13 cellular contexts compared by ENCODE assay signal in genomic region chr1:181391297-181391905, GRCh38.
DNase-seq lines count a peak whose midpoint lies in the region; ATAC-seq and TF ChIP-seq lines count a peak whose summit lies in the region.
"Had no signal": no experiment of that assay in that cellular context is flagged by ENCODE, and none has a peak within 500 bp of the region (broad histone marks: within the 10 kb centered on the region; RNA-seq: fewer than 3 reads in every experiment).

No MANE protein-coding gene starts in this region.

- POLR2A ChIA-PET in naive thymus-derived CD8-positive, alpha-beta T cell (lab: Charles Lee) = interaction anchor here (1.9 kb wide), 1 partner anchor 10 kb away, joined by 6 read pairs; no protein-coding TSS in a partner anchor

- H3K9ac ChIP-seq in OCI-LY3 (ENCODE audit: low read length) = no peak overlapping the region

- peaks cover 15 to 38% (median 25%) of the 10 kb centered on the region in 4 donors for H3K4me1 Mint-ChIP-seq in naive thymus-derived CD8-positive, alpha-beta T cell

- no peaks in the 10 kb centered on the region for H4K20me1 ChIP-seq in OCI-LY3 (ENCODE audit: insufficient read depth, low read length)

- H2AFZ ChIP-seq in OCI-LY3 (ENCODE audit: low read depth, low read length) = no peak overlapping the region

- no peak overlapping the region for H3K27ac ChIP-seq in OCI-LY3 (ENCODE audit: low read length)

- no peaks in the 10 kb centered on the region for H3K79me2 ChIP-seq in OCI-LY3 (ENCODE audit: low read length)

- H3K27me3 Mint-ChIP-seq in naive thymus-derived CD8-positive, alpha-beta T cell = peaks cover 0 to 2% (median 0%) of the 10 kb centered on the region in 5 donors

- no peaks in the 10 kb centered on the region for H3K4me1 ChIP-seq in OCI-LY3 (ENCODE audit: low read length)

- ATAC-seq in naive thymus-derived CD8-positive, alpha-beta T cell = no peak
- ATAC-seq: activated T-cell treated with anti-CD3 and anti-CD28 coated beads, Interleukin-2, amount 50 U/mL, for 72 hours had no signal

- H3K36me3 Mint-ChIP-seq in naive thymus-derived CD8-positive, alpha-beta T cell = no peaks in the 10 kb centered on the region

- no peak overlapping the region for H3K4me2 ChIP-seq in OCI-LY3 (ENCODE audit: low read length)

- peak; percentile 28 for DNase-seq in NCI-H1694 (lab: John Stamatoyannopoulos, UW)
- DNase-seq in NCI-H1694 treated with DMSO at 0.1 percent for 48 hours (lab: John Stamatoyannopoulos, UW) = no peak
- peak; percentile 56 for DNase-seq in H7
- no peak for DNase-seq in naive thymus-derived CD8-positive, alpha-beta T cell
- no peak for DNase-seq in activated effector memory CD4-positive, alpha-beta T cell treated with Interleukin-2 at 50 U/mL for 16 hours
- DNase-seq in stimulated activated naive CD4-positive, alpha-beta T cell (lab: John Stamatoyannopoulos, UW) = no peak
- no peak for DNase-seq in AG20443 (ENCODE audit: low spot score)
- DNase-seq: activated CD4-positive, alpha-beta T cell treated with anti-CD3 and anti-CD28 coated beads for 1 hour; activated T-cell treated with anti-CD3 and anti-CD28 coated beads, Interleukin-2, amount 50 U/mL, for 72 hours; anterior cingulate cortex; cortex of kidney; occipital lobe had no signal

- H3K4me3 Mint-ChIP-seq in naive thymus-derived CD8-positive, alpha-beta T cell = peak overlapping the region in 1 of 10 donors; percentile 20
- H3K4me3 Mint-ChIP-seq: activated T-cell treated with anti-CD3 and anti-CD28 coated beads, Interleukin-2, amount 50 U/mL, for 72 hours had no signal

- peak; percentile 8; the same call in 1 of the 2 replicates for TF ChIP-seq CTCF in OCI-LY3 (IDR thresholded peaks at IDR 0.05; ENCODE audit: low read depth, low read length)

- H3K4me3 ChIP-seq in H7 (ENCODE audit: insufficient read depth, low read depth, low read length) (no peak overlapping the region), OCI-LY3 (ENCODE audit: low read length) (no peak overlapping the region)

- peak overlapping the region in 7 of 10 donors; percentile 1 to 85 (median 63) for H3K27ac Mint-ChIP-seq in naive thymus-derived CD8-positive, alpha-beta T cell
- H3K27ac Mint-ChIP-seq: activated T-cell treated with anti-CD3 and anti-CD28 coated beads, Interleukin-2, amount 50 U/mL, for 72 hours had no signal

- no peaks in the 10 kb centered on the region for H3K9me3 ChIP-seq in OCI-LY3 (ENCODE audit: insufficient read depth, low read length)

- H3K27me3 ChIP-seq in H7 (ENCODE audit: control insufficient read depth, insufficient read depth, low read length) = no peaks in the 10 kb centered on the region
- H3K27me3 ChIP-seq in OCI-LY3 (ENCODE audit: low read depth, low read length) = peaks cover 62% of the 10 kb centered on the region

- H3K36me3 ChIP-seq in H7 (replicated peaks; ENCODE audit: control insufficient read depth, insufficient read depth, low read length) (no peaks in the 10 kb centered on the region), OCI-LY3 (replicated peaks; ENCODE audit: low read depth, low read length) (no peaks in the 10 kb centered on the region)

- no peaks in the 10 kb centered on the region for H3K9me3 Mint-ChIP-seq in naive thymus-derived CD8-positive, alpha-beta T cell
- H3K9me3 Mint-ChIP-seq: activated T-cell treated with anti-CD3 and anti-CD28 coated beads, Interleukin-2, amount 50 U/mL, for 72 hours had no signal

Comparison
In these comparisons a context has a peak if more than half of its experiments do, and no peak if none do; other contexts are left out.
1. DNase-seq: peak in NCI-H1694 (single experiment) and H7 (single experiment); none in NCI-H1694 treated with DMSO at 0.1 percent for 48 hours (single experiment), naive thymus-derived CD8-positive, alpha-beta T cell (0 of 10), activated effector memory CD4-positive, alpha-beta T cell treated with Interleukin-2 at 50 U/mL for 16 hours (single experiment), stimulated activated naive CD4-positive, alpha-beta T cell (0 of 6) and AG20443 (single experiment).